Comparison of ENCODE assay signal across 8 cellular contexts in genomic region chr3:170357176-170357919, GRCh38. TPM values are rescaled to one million over a fixed set of nuclear protein-coding genes. Genes with fewer than 3 reads are reported as not detected.
DNase-seq lines count a peak whose midpoint lies in the region; ATAC-seq and TF ChIP-seq lines count a peak whose summit lies in the region.

TSS of gene SKIL (plus strand) at chr3:170357715. CDS start at chr3:170360332, 2,617 bp downstream.

- no peak for TF ChIP-seq POLR2A in testis (IDR thresholded peaks at IDR 0.05)

- H4K20me1 ChIP-seq in osteoblast (ENCODE audit: insufficient read depth, low read length) = peaks cover 13% of the 10 kb centered on the region

- 0 to 1% methylated on average over 11 to 50 of the region's 110 CpGs for WGBS in testis, 2 donors

- peak; percentile 56 for ATAC-seq in HG02623 (IDR thresholded peaks at IDR 0.05; ENCODE audit: unreplicated experiment)
- ATAC-seq in activated naive CD4-positive, alpha-beta T cell treated with anti-CD3 and anti-CD28 coated beads, Interleukin-2, amount 50 U/mL, for 72 hours = peak; percentile 83 to 87

- H3K79me2 ChIP-seq in osteoblast (ENCODE audit: insufficient read depth, low read length) = peaks cover 44% of the 10 kb centered on the region

- H3K27me3 ChIP-seq in osteoblast (ENCODE audit: insufficient read depth, low read length) (no peaks in the 10 kb centered on the region), testis (no peaks in the 10 kb centered on the region)

- peak within 1 kb of the TSS; percentile 94 to 97 for H3K27ac Mint-ChIP-seq in activated naive CD4-positive, alpha-beta T cell treated with anti-CD3 and anti-CD28 coated beads, Interleukin-2, amount 50 U/mL, for 72 hours

- TF ChIP-seq CTCF in GM10266 (IDR thresholded peaks at IDR 0.05; ENCODE audit: control insufficient read depth, insufficient read depth, low read depth, missing control alignments) (peak; percentile 11), osteoblast (IDR thresholded peaks at IDR 0.05; ENCODE audit: extremely low read depth, low read depth, low read length) (no peak), testis (IDR thresholded peaks at IDR 0.05) (peak in 1 of 3 experiments; percentile 14)

- peak within 1 kb of the TSS; percentile 93 for H3K4me2 ChIP-seq in osteoblast (ENCODE audit: insufficient read depth, low read length)

- DNase-seq in GM10266 (ENCODE audit: extremely low spot score) = peak; percentile 96
- peak; percentile 90 for DNase-seq in NCI-H1092 treated with DMSO at 0.1 percent for 48 hours (lab: John Stamatoyannopoulos, UW)
- peak; percentile 89 for DNase-seq in SKM-1 (lab: John Stamatoyannopoulos, UW; ENCODE audit: unreplicated experiment)
- DNase-seq in activated naive CD4-positive, alpha-beta T cell treated with anti-CD3 and anti-CD28 coated beads, Interleukin-2, amount 50 U/mL, for 72 hours (ENCODE audit: low spot score in 2 of 2) = peak; percentile 91 to 95
- DNase-seq in glomerular endothelial cell (ENCODE audit: extremely low read depth, low read depth, low spot score) = no peak
- peak; percentile 99 for DNase-seq in osteoblast (ENCODE audit: insufficient read length, low spot score, missing footprints)
- peak; percentile 98 for DNase-seq in testis

- H3K27ac ChIP-seq in osteoblast (ENCODE audit: low read depth, low read length) (peak within 1 kb of the TSS; percentile 92), testis (peak within 1 kb of the TSS; percentile 95 to 99)

- H3K9me3 ChIP-seq in osteoblast (ENCODE audit: low read depth, low read length) = no peaks in the 10 kb centered on the region
- no peaks in the 10 kb centered on the region for H3K9me3 ChIP-seq in testis

- H3K36me3 ChIP-seq in osteoblast (ENCODE audit: insufficient read depth, low read length) (peaks cover 26% of the 10 kb centered on the region), testis (ENCODE audit: low read depth, missing control alignments) (no peaks in the 10 kb centered on the region)

- peaks cover 0 to 8% of the 10 kb centered on the region in 2 donors for H3K9me3 Mint-ChIP-seq in activated naive CD4-positive, alpha-beta T cell treated with anti-CD3 and anti-CD28 coated beads, Interleukin-2, amount 50 U/mL, for 72 hours

- H3K4me3 ChIP-seq in osteoblast (ENCODE audit: insufficient read depth, low read length) (peak within 1 kb of the TSS; percentile 95), testis (peak within 1 kb of the TSS; percentile 79 to 94)

- peaks cover 37% of the 10 kb centered on the region for H3K4me1 ChIP-seq in osteoblast (ENCODE audit: insufficient read depth, low read length)
- peaks cover 25% of the 10 kb centered on the region for H3K4me1 ChIP-seq in testis

- intact Hi-C loops in testis (cut with DNase I; ENCODE audit: low total_unique reads) = no loop called here

- peak within 1 kb of the TSS; percentile 57 for H2AFZ ChIP-seq in osteoblast (ENCODE audit: low read length)

- H3K36me3 Mint-ChIP-seq in activated naive CD4-positive, alpha-beta T cell treated with anti-CD3 and anti-CD28 coated beads, Interleukin-2, amount 50 U/mL, for 72 hours = peaks cover 29 to 34% of the 10 kb centered on the region in 2 donors

RNA-seq across cellular contexts. Expression of gene SKIL, which starts in this region (rescaled TPM):
- 10 to 100 TPM; 16.8 to 21.9 TPM for total RNA-seq in activated naive CD4-positive, alpha-beta T cell treated with anti-CD3 and anti-CD28 coated beads, Interleukin-2, amount 50 U/mL, for 72 hours
- total RNA-seq in glomerular endothelial cell (22.3 and 59.8 TPM in 2 replicates), osteoblast (68.4 and 69.8 TPM in 2 replicates), testis (10 to 100 TPM; 47.4 to 53.6 TPM)
- polyA plus RNA-seq in testis (ENCODE audit: insufficient read depth, low read depth, low replicate concordance) = 19.1 TPM
